ENCODE assay signal across 15 cellular contexts in genomic region chr16:8251298-8251697, GRCh38.
"Had no signal": no experiment of that assay in that cellular context is flagged by ENCODE, and none has a peak within 500 bp of the region (broad histone marks: within the 10 kb centered on the region; RNA-seq: fewer than 3 reads in every experiment).

No MANE protein-coding gene starts in this region.

- H3K4me1 Mint-ChIP-seq: activated B cell treated with CpG ODN at 0.5 μM for 24 hours, brain had no signal

- H3K4me3 Mint-ChIP-seq: activated B cell treated with CpG ODN at 0.5 μM for 24 hours; activated CD4-positive, alpha-beta T cell treated with anti-CD3 and anti-CD28 coated beads, Interleukin-2, amount 10 ng/mL, durations not matched to agents 24 days and 14 days; activated naive CD8-positive, alpha-beta T cell; brain; effector memory CD8-positive, alpha-beta T cell; nephron progenitor cell had no signal

- H3K9me3 Mint-ChIP-seq: activated B cell treated with CpG ODN at 0.5 μM for 24 hours; activated CD4-positive, alpha-beta T cell treated with anti-CD3 and anti-CD28 coated beads, Interleukin-2, amount 10 ng/mL, durations not matched to agents 24 days and 14 days; brain; nephron progenitor cell had no signal

- H3K36me3 Mint-ChIP-seq: brain had no signal

- DNase-seq: activated B cell treated with CpG ODN at 0.5 μM for 24 hours; activated CD4-positive, alpha-beta T cell treated with anti-CD3 and anti-CD28 coated beads, Interleukin-2, amount 10 ng/mL, durations not matched to agents 24 days and 14 days; activated effector memory CD4-positive, alpha-beta T cell treated with Interleukin-2 at 50 U/mL for 16 hours; amygdala; effector memory CD8-positive, alpha-beta T cell; gastrocnemius medialis; left ventricle myocardium inferior; mesenchymal stem cell; nephron progenitor cell; psoas muscle; stimulated activated naive CD4-positive, alpha-beta T cell treated with Interleukin-2 at 50 U/mL for 16 hours; testis had no signal

- H3K27ac Mint-ChIP-seq: activated B cell treated with CpG ODN at 0.5 μM for 24 hours; activated CD4-positive, alpha-beta T cell treated with anti-CD3 and anti-CD28 coated beads, Interleukin-2, amount 10 ng/mL, durations not matched to agents 24 days and 14 days; activated naive CD8-positive, alpha-beta T cell; brain; effector memory CD8-positive, alpha-beta T cell; nephron progenitor cell had no signal

- H3K27me3 Mint-ChIP-seq: activated B cell treated with CpG ODN at 0.5 μM for 24 hours; activated CD4-positive, alpha-beta T cell treated with anti-CD3 and anti-CD28 coated beads, Interleukin-2, amount 10 ng/mL, durations not matched to agents 24 days and 14 days; activated naive CD8-positive, alpha-beta T cell; effector memory CD8-positive, alpha-beta T cell had no signal

- ATAC-seq: effector memory CD8-positive, alpha-beta T cell; gastrocnemius medialis; psoas muscle; sciatic nerve had no signal
